Comparison of ENCODE assay signal across 39 cellular contexts in genomic region chr2:145543856-145544255, GRCh38.
"Had no signal": no experiment of that assay in that cellular context is flagged by ENCODE, and none has a peak within 500 bp of the region (broad histone marks: within the 10 kb centered on the region; RNA-seq: fewer than 3 reads in every experiment).

No MANE protein-coding gene starts in this region.

- H3K4me3 ChIP-seq: adrenal gland, ascending aorta, body of pancreas, breast epithelium, cardiac muscle cell had no signal

- H3K27ac Mint-ChIP-seq: activated naive CD4-positive, alpha-beta T cell treated with anti-CD3 and anti-CD28 coated beads for 36 hours; activated naive CD4-positive, alpha-beta T cell treated with anti-CD3 and anti-CD28 coated beads, Interleukin-2, amount 10 ng/mL, durations not matched to agents 7 days and 5 days; activated naive CD4-positive, alpha-beta T cell treated with anti-CD3 and anti-CD28 coated beads, Interleukin-2, amount 50 U/mL, for 24 hours; activated naive CD4-positive, alpha-beta T cell treated with anti-CD3 and anti-CD28 coated beads, Interleukin-2, amount 50 U/mL, for 72 hours; activated naive CD8-positive, alpha-beta T cell; activated naive CD8-positive, alpha-beta T cell treated with anti-CD3 and anti-CD28 coated beads for 36 hours; activated naive CD8-positive, alpha-beta T cell treated with anti-CD3 and anti-CD28 coated beads, Interleukin-2, amount 10 ng/mL, durations not matched to agents 7 days and 5 days; activated naive CD8-positive, alpha-beta T cell treated with anti-CD3 and anti-CD28 coated beads, Interleukin-2, amount 50 U/mL, for 24 hours; activated T-cell treated with anti-CD3 and anti-CD28 coated beads, Interleukin-2, amount 50 U/mL, for 24 hours; activated T-cell treated with anti-CD3 and anti-CD28 coated beads, Interleukin-2, amount 50 U/mL, for 72 hours; activated T-helper 1 cell treated with anti-CD3 and anti-CD28 coated beads, Interleukin-12 subunit alpha, Interleukin-12 subunit beta, Interleukin-2, Interleukin-4 antibody, amounts not matched to agents 30 ng/mL and 10 ng/mL and 1 ng/mL, durations not matched to agents 14 hours and 24 hours and 36 hours; activated T-helper 17 cell treated with anti-CD3 and anti-CD28 coated beads, Interleukin-2, amount 50 U/mL, for 72 hours; activated T-helper 2 cell treated with anti-CD3 and anti-CD28 coated beads, Interferon-gamma antibody, Interleukin-2, Interleukin-4, amounts not matched to agents 10 μg/mL and 5 μg/mL and 100 μg/mL, durations not matched to agents 14 hours and 24 hours and 36 hours; brain had no signal

- H3K27me3 Mint-ChIP-seq: activated naive CD4-positive, alpha-beta T cell treated with anti-CD3 and anti-CD28 coated beads, Interleukin-2, amount 10 ng/mL, durations not matched to agents 7 days and 5 days; activated naive CD8-positive, alpha-beta T cell treated with anti-CD3 and anti-CD28 coated beads for 36 hours; activated naive CD8-positive, alpha-beta T cell treated with anti-CD3 and anti-CD28 coated beads, Interleukin-2, amount 10 ng/mL, durations not matched to agents 7 days and 5 days; activated naive CD8-positive, alpha-beta T cell treated with anti-CD3 and anti-CD28 coated beads, Interleukin-2, amount 50 U/mL, for 24 hours; activated T-cell treated with anti-CD3 and anti-CD28 coated beads, Interleukin-2, amount 50 U/mL, for 24 hours; activated T-helper 17 cell treated with anti-CD3 and anti-CD28 coated beads, Interleukin-2, amount 50 U/mL, for 72 hours; central memory CD8-positive, alpha-beta T cell had no signal

- FAIRE-seq: astrocyte, bronchial epithelial cell had no signal

- H3K4me1 ChIP-seq: adrenal gland, ascending aorta, body of pancreas, breast epithelium had no signal

- H3K4me1 Mint-ChIP-seq: activated naive CD4-positive, alpha-beta T cell treated with anti-CD3 and anti-CD28 coated beads, Interleukin-2, amount 10 ng/mL, durations not matched to agents 7 days and 5 days; activated naive CD4-positive, alpha-beta T cell treated with anti-CD3 and anti-CD28 coated beads, Interleukin-2, amount 50 U/mL, for 24 hours; activated naive CD8-positive, alpha-beta T cell treated with anti-CD3 and anti-CD28 coated beads for 36 hours; activated naive CD8-positive, alpha-beta T cell treated with anti-CD3 and anti-CD28 coated beads, Interleukin-2, amount 10 ng/mL, durations not matched to agents 7 days and 5 days; activated naive CD8-positive, alpha-beta T cell treated with anti-CD3 and anti-CD28 coated beads, Interleukin-2, amount 50 U/mL, for 24 hours; activated T-helper 17 cell treated with anti-CD3 and anti-CD28 coated beads, Interleukin-2, amount 50 U/mL, for 72 hours; brain; central memory CD8-positive, alpha-beta T cell had no signal

- DNase-seq: activated effector memory CD4-positive, alpha-beta T cell treated with anti-CD3 and anti-CD28 coated beads, Interleukin-2, amount 50 U/mL, for 16 hours; activated effector memory CD4-positive, alpha-beta T cell treated with Interleukin-2 at 50 U/mL for 16 hours; activated gamma-delta T cell; activated gamma-delta T cell treated with Interleukin-2 at 50 U/mL for 16 hours; activated naive CD4-positive, alpha-beta T cell; activated naive CD4-positive, alpha-beta T cell treated with anti-CD3 and anti-CD28 coated beads for 36 hours; activated naive CD4-positive, alpha-beta T cell treated with anti-CD3 and anti-CD28 coated beads, Interleukin-2, amount 10 ng/mL, durations not matched to agents 7 days and 5 days; activated naive CD4-positive, alpha-beta T cell treated with anti-CD3 and anti-CD28 coated beads, Interleukin-2, amount 50 U/mL, for 16 hours; activated naive CD4-positive, alpha-beta T cell treated with Interleukin-2 at 50 U/mL for 16 hours; activated naive CD8-positive, alpha-beta T cell treated with anti-CD3 and anti-CD28 coated beads for 36 hours; activated naive CD8-positive, alpha-beta T cell treated with anti-CD3 and anti-CD28 coated beads, Interleukin-2, amount 10 ng/mL, durations not matched to agents 7 days and 5 days; activated naive CD8-positive, alpha-beta T cell treated with anti-CD3 and anti-CD28 coated beads, Interleukin-2, amount 50 U/mL, for 24 hours; activated T-cell treated with anti-CD3 and anti-CD28 coated beads, Interleukin-2, amount 50 U/mL, for 1 hour; activated T-cell treated with anti-CD3 and anti-CD28 coated beads, Interleukin-2, amount 50 U/mL, for 24 hours; activated T-cell treated with anti-CD3 and anti-CD28 coated beads, Interleukin-2, amount 50 U/mL, for 4 hours; activated T-cell treated with anti-CD3 and anti-CD28 coated beads, Interleukin-2, amount 50 U/mL, for 48 hours; activated T-cell treated with anti-CD3 and anti-CD28 coated beads, Interleukin-2, amount 50 U/mL, for 72 hours; adrenal gland; amniotic stem cell; amygdala; anterior cingulate cortex; aorta; body of pancreas; caudate nucleus; central memory CD4-positive, alpha-beta T cell; cerebellar nuclear complex had no signal

- H3K27ac ChIP-seq: adrenal gland, ascending aorta, body of pancreas, breast epithelium, cardiac muscle cell had no signal

- H3K4me3 Mint-ChIP-seq: activated naive CD4-positive, alpha-beta T cell treated with anti-CD3 and anti-CD28 coated beads for 36 hours; activated naive CD4-positive, alpha-beta T cell treated with anti-CD3 and anti-CD28 coated beads, Interleukin-2, amount 10 ng/mL, durations not matched to agents 7 days and 5 days; activated naive CD4-positive, alpha-beta T cell treated with anti-CD3 and anti-CD28 coated beads, Interleukin-2, amount 50 U/mL, for 24 hours; activated naive CD8-positive, alpha-beta T cell; activated naive CD8-positive, alpha-beta T cell treated with anti-CD3 and anti-CD28 coated beads for 36 hours; activated naive CD8-positive, alpha-beta T cell treated with anti-CD3 and anti-CD28 coated beads, Interleukin-2, amount 10 ng/mL, durations not matched to agents 7 days and 5 days; activated naive CD8-positive, alpha-beta T cell treated with anti-CD3 and anti-CD28 coated beads, Interleukin-2, amount 50 U/mL, for 24 hours; activated T-cell treated with anti-CD3 and anti-CD28 coated beads, Interleukin-2, amount 50 U/mL, for 24 hours; activated T-cell treated with anti-CD3 and anti-CD28 coated beads, Interleukin-2, amount 50 U/mL, for 4 hours; activated T-cell treated with anti-CD3 and anti-CD28 coated beads, Interleukin-2, amount 50 U/mL, for 72 hours; activated T-helper 1 cell treated with anti-CD3 and anti-CD28 coated beads, Interleukin-12 subunit alpha, Interleukin-12 subunit beta, Interleukin-2, Interleukin-4 antibody, amounts not matched to agents 30 ng/mL and 10 ng/mL and 1 ng/mL, durations not matched to agents 14 hours and 24 hours and 36 hours; activated T-helper 17 cell treated with anti-CD3 and anti-CD28 coated beads, Interleukin-2, amount 50 U/mL, for 72 hours; brain; central memory CD8-positive, alpha-beta T cell had no signal

- H3K36me3 ChIP-seq: adrenal gland, ascending aorta, breast epithelium, cardiac muscle cell had no signal

- H3K36me3 Mint-ChIP-seq: activated naive CD4-positive, alpha-beta T cell treated with anti-CD3 and anti-CD28 coated beads, Interleukin-2, amount 10 ng/mL, durations not matched to agents 7 days and 5 days; activated naive CD4-positive, alpha-beta T cell treated with anti-CD3 and anti-CD28 coated beads, Interleukin-2, amount 50 U/mL, for 24 hours; activated naive CD4-positive, alpha-beta T cell treated with anti-CD3 and anti-CD28 coated beads, Interleukin-2, amount 50 U/mL, for 72 hours; activated naive CD8-positive, alpha-beta T cell; activated naive CD8-positive, alpha-beta T cell treated with anti-CD3 and anti-CD28 coated beads for 36 hours; activated naive CD8-positive, alpha-beta T cell treated with anti-CD3 and anti-CD28 coated beads, Interleukin-2, amount 10 ng/mL, durations not matched to agents 7 days and 5 days; brain had no signal

- H3K27me3 ChIP-seq: adrenal gland, ascending aorta, body of pancreas, breast epithelium, cardiac muscle cell had no signal

- ATAC-seq: activated naive CD4-positive, alpha-beta T cell treated with anti-CD3 and anti-CD28 coated beads, Interleukin-2, amount 50 U/mL, for 72 hours; activated naive CD8-positive, alpha-beta T cell treated with anti-CD3 and anti-CD28 coated beads, Interleukin-2, amount 50 U/mL, for 24 hours; activated T-cell treated with anti-CD3 and anti-CD28 coated beads, Interleukin-2, amount 50 U/mL, for 4 hours; activated T-cell treated with anti-CD3 and anti-CD28 coated beads, Interleukin-2, amount 50 U/mL, for 72 hours; activated T-helper 17 cell treated with anti-CD3 and anti-CD28 coated beads, Interleukin-2, amount 50 U/mL, for 72 hours; body of pancreas had no signal

- H3K9me3 ChIP-seq: adrenal gland, ascending aorta, body of pancreas, breast epithelium had no signal

- H3K9me3 Mint-ChIP-seq: activated naive CD4-positive, alpha-beta T cell treated with anti-CD3 and anti-CD28 coated beads for 36 hours; activated naive CD4-positive, alpha-beta T cell treated with anti-CD3 and anti-CD28 coated beads, Interleukin-2, amount 10 ng/mL, durations not matched to agents 7 days and 5 days; activated naive CD4-positive, alpha-beta T cell treated with anti-CD3 and anti-CD28 coated beads, Interleukin-2, amount 50 U/mL, for 72 hours; activated naive CD8-positive, alpha-beta T cell treated with anti-CD3 and anti-CD28 coated beads for 36 hours; activated naive CD8-positive, alpha-beta T cell treated with anti-CD3 and anti-CD28 coated beads, Interleukin-2, amount 10 ng/mL, durations not matched to agents 7 days and 5 days; activated T-helper 1 cell treated with anti-CD3 and anti-CD28 coated beads, Interleukin-12 subunit alpha, Interleukin-12 subunit beta, Interleukin-2, Interleukin-4 antibody, amounts not matched to agents 30 ng/mL and 10 ng/mL and 1 ng/mL, durations not matched to agents 14 hours and 24 hours and 36 hours; activated T-helper 17 cell treated with anti-CD3 and anti-CD28 coated beads, Interleukin-2, amount 50 U/mL, for 72 hours; central memory CD8-positive, alpha-beta T cell had no signal
